8 cellular contexts compared by ENCODE assay signal in genomic region chr19:57487477-57488298, GRCh38. TPM values are rescaled to one million over a fixed set of nuclear protein-coding genes. Genes with fewer than 3 reads are reported as not detected.
DNase-seq lines count a peak whose midpoint lies in the region; ATAC-seq, FAIRE-seq and TF ChIP-seq lines count a peak whose summit lies in the region.
"Not testable (repeated sequence)": the region's sequence is repeated elsewhere in the genome, so short reads cannot be mapped to it uniquely, and the experiment has no call there.

Gene ZNF419 (plus strand): TSS chr19:57487750. CDS start chr19:57487951, 201 bp downstream.

- not testable (repeated sequence) for TF ChIP-seq EP300 in upper lobe of left lung (IDR thresholded peaks at IDR 0.05)

- peak; percentile 99 for FAIRE-seq in GM12891 (lab: Jason Lieb, UNC)

- H3K36me3 ChIP-seq in adrenal gland (replicated peaks in 1 of 2) = not testable (repeated sequence)
- H3K36me3 ChIP-seq in left ventricle myocardium inferior = peaks cover 27% of the 10 kb centered on the region
- peaks cover 5 to 29% (median 17%) of the 10 kb centered on the region in 4 donors for H3K36me3 ChIP-seq in upper lobe of left lung

- H3K27me3 Mint-ChIP-seq in T-cell = not testable (repeated sequence)

- TF ChIP-seq CTCF in adrenal gland (IDR thresholded peaks at IDR 0.05) = peak in 3 of 6 experiments; percentile 6 to 11 (median 8)
- TF ChIP-seq CTCF in left ventricle myocardium inferior (IDR thresholded peaks at IDR 0.05; ENCODE audit: borderline replicate concordance) = not testable (repeated sequence)
- peak in 2 of 6 experiments; percentile 11 to 31 for TF ChIP-seq CTCF in upper lobe of left lung (IDR thresholded peaks at IDR 0.05)

- not testable (repeated sequence) for H3K9me3 ChIP-seq in adrenal gland (replicated peaks in 1 of 3); left ventricle myocardium inferior (replicated peaks)
- peaks cover 0 to 12% (median 6%) of the 10 kb centered on the region in 4 donors for H3K9me3 ChIP-seq in upper lobe of left lung

- H3K4me3 ChIP-seq in adrenal gland = peak within 1 kb of the TSS; percentile 64 to 100 (median 82)
- peak within 1 kb of the TSS; percentile 97 for H3K4me3 ChIP-seq in left ventricle myocardium inferior
- H3K4me3 ChIP-seq in upper lobe of left lung = peak within 1 kb of the TSS; percentile 39 to 98 (median 74)

- DNase-seq in GM12891 (ENCODE audit: insufficient read length, low spot score) (peak; percentile 78), NCI-H1436 treated with DMSO at 0.1 percent for 48 hours (lab: John Stamatoyannopoulos, UW) (peak; percentile 75), T-cell (peak; percentile 87 to 97 (median 92)), adrenal gland (peak; percentile 87 to 96 (median 93)), left ventricle myocardium inferior (peak; percentile 92), posterior vena cava (ENCODE audit: low spot score) (peak; percentile 97), upper lobe of left lung (peak; percentile 89 to 96)

- H3K9me3 Mint-ChIP-seq in T-cell = peaks cover 21 to 43% (median 29%) of the 10 kb centered on the region in 3 donors

- H3K27ac Mint-ChIP-seq in T-cell = peak within 1 kb of the TSS; percentile 74 to 75

- POLR2A ChIA-PET in T-cell (lab: Charles Lee) = not testable (repeated sequence)

- peaks cover 50% of the 10 kb centered on the region for H3K36me3 Mint-ChIP-seq in T-cell

- ATAC-seq in HG02798 (IDR thresholded peaks at IDR 0.05; ENCODE audit: poor library complexity, unreplicated experiment) = peak; percentile 97
- ATAC-seq in T-cell (replicated peaks in 1 of 4) = peak; percentile 97 to 99 (median 98)
- ATAC-seq in upper lobe of left lung (ENCODE audit: low FRiP score in 2 of 2) = peak; percentile 94 to 98

- peak within 1 kb of the TSS in 3 of 5 donors; percentile 75 to 82 (median 76) for H3K27ac ChIP-seq in adrenal gland
- peak within 1 kb of the TSS; percentile 81 for H3K27ac ChIP-seq in left ventricle myocardium inferior (replicated peaks)
- peak within 1 kb of the TSS; percentile 72 to 91 (median 83) for H3K27ac ChIP-seq in upper lobe of left lung

- not testable (repeated sequence) for H3K4me1 ChIP-seq in adrenal gland (replicated peaks in 1 of 2); upper lobe of left lung
- peaks cover 12% of the 10 kb centered on the region for H3K4me1 ChIP-seq in left ventricle myocardium inferior

- WGBS in adrenal gland, 4 donors = 1 to 5% (median 3%) methylated on average over 11 to 58 of the region's 69 CpGs
- whole genome bisulfite sequencing in upper lobe of left lung, 2 donors = 2 to 9% methylated on average over 12 to 23 of the region's 69 CpGs

- H3K4me3 Mint-ChIP-seq in T-cell = peak within 1 kb of the TSS; percentile 56 to 77 (median 67)

- peak; percentile 60; the same call in 1 of the 2 replicates for TF ChIP-seq POLR2A in GM12891 (IDR thresholded peaks at IDR 0.05; ENCODE audit: low read depth, low read length)
- peak; percentile 36 to 63 for TF ChIP-seq POLR2A in adrenal gland (IDR thresholded peaks at IDR 0.05)
- peak in 3 of 4 donors; percentile 44 to 70 (median 59) for TF ChIP-seq POLR2A in upper lobe of left lung (IDR thresholded peaks at IDR 0.05)

- intact Hi-C loops in adrenal gland (cut with DNase I); left ventricle myocardium inferior (cut with micrococcal nuclease); posterior vena cava (cut with DNase I): not testable (repeated sequence)

- H3K4me1 Mint-ChIP-seq in T-cell = peaks cover 15 to 22% (median 16%) of the 10 kb centered on the region in 3 donors

- CTCF ChIA-PET in T-cell (lab: Charles Lee) = interaction anchor here in 1 of 2 donors (1.0 kb wide), 1 partner anchor 126 kb away, joined by 3 read pairs; the partner anchor contains the start of gene ZNF134

- not testable (repeated sequence) for H3K27me3 ChIP-seq in adrenal gland; left ventricle myocardium inferior (ENCODE audit: low read depth); upper lobe of left lung

TF ChIP-seq in GM12891, 5 proteins besides CTCF, POLR2A, EP300 and RAD21:
- peak; percentile 16; the same call in 1 of the 2 replicates for TF ChIP-seq POU2F2 (IDR thresholded peaks at IDR 0.05; ENCODE audit: low read depth, low read length)
- TF ChIP-seq POLR2AphosphoS5 (IDR thresholded peaks at IDR 0.05; ENCODE audit: low read depth, low read length) = peak; percentile 56; the same call in 1 of the 2 replicates

RNA-seq across cellular contexts. Expression of gene ZNF419, which starts in this region (rescaled TPM):
- polyA plus RNA-seq in GM12891 (2012; ENCODE audit: low read depth, missing spikeins) = 3.8 TPM
- total RNA-seq in T-cell (10 to 100 TPM in 4 of 5 donors, 1 to 10 TPM in 1; 6.3 to 24.5 (median 21.5) TPM), adrenal gland (10 to 100 TPM in 7 of 8 donors, 1 to 10 TPM in 1; 5.0 to 15.3 (median 13.8) TPM), left ventricle myocardium inferior (9.0 TPM), posterior vena cava (1 to 10 TPM; 8.2 to 8.3 TPM), upper lobe of left lung (10 to 100 TPM in 3 of 6 donors, 1 to 10 TPM in 3; 7.0 to 20.4 (median 9.7) TPM)
- polyA plus RNA-seq in adrenal gland = 10 to 100 TPM in 2 of 3 donors, 1 to 10 TPM in 1; 9.0 to 13.0 (median 12.9) TPM

Comparison
In these comparisons a context has a peak if more than half of its experiments do, and no peak if none do; other contexts are left out.
1. Peak in every context shown above with its lines: DNase-seq, ATAC-seq, H3K4me3 ChIP-seq and H3K27ac ChIP-seq.